3 cellular contexts compared by ENCODE assay signal in the genomic region with DNA sequence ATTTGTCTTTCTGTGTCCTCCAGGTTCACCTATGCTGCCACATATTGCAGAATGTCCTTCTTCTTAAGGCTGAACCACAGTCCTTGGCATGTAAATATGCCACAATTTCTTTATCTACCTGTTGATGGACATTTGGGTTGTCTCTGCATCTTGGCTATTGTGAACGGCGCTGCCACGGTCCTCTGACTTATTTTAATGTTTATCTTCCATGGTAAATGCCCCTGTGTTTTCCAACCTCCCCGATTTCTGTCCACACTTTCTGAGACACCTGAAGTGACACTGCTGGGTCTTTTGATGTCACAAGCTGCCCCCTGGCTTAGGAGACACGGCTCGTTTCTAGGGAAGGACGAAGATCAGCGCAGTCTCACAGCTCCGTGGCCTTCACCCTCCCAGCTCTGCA.
"Had no signal": no experiment of that assay in that cellular context is flagged by ENCODE, and none has a peak within 500 bp of the region (broad histone marks: within the 10 kb centered on the region; RNA-seq: fewer than 3 reads in every experiment).

No MANE protein-coding gene starts in this region.

- H3K4me3 ChIP-seq: GM12878 had no signal

- DNase-seq: GDM1, GF-D8 had no signal

- ATAC-seq: GM12878 had no signal
